ENCODE assay signal across 8 cellular contexts in genomic region chr14:100662850-100663527, GRCh38.
DNase-seq lines count a peak whose midpoint lies in the region; ATAC-seq and TF ChIP-seq lines count a peak whose summit lies in the region.

No MANE protein-coding gene starts in this region.

- peak; percentile 64 for ATAC-seq in upper lobe of right lung
- ATAC-seq in GM18505 (IDR thresholded peaks at IDR 0.05; ENCODE audit: unreplicated experiment): no peak

- H4K20me1 ChIP-seq in GM23248 (ENCODE audit: insufficient read depth): no peaks in the 10 kb centered on the region
- H4K20me1 ChIP-seq in OCI-LY7 (ENCODE audit: insufficient read depth, low read length): no peaks in the 10 kb centered on the region

- H3K9me3 ChIP-seq in GM23248 (ENCODE audit: low read depth) (no peaks in the 10 kb centered on the region), OCI-LY7 (ENCODE audit: low read length) (no peaks in the 10 kb centered on the region), neutrophil (no peaks in the 10 kb centered on the region), upper lobe of right lung (no peaks in the 10 kb centered on the region)

- H3K4me3 ChIP-seq in GM23248: peak overlapping the region; percentile 17; the same call in 1 of the 2 replicates
- no peak overlapping the region for H3K4me3 ChIP-seq in OCI-LY7 (ENCODE audit: low read depth, low read length, poor library complexity, severe bottlenecking)
- no peak overlapping the region for H3K4me3 ChIP-seq in fibroblast of pulmonary artery (replicated peaks; ENCODE audit: low read depth, low read length)
- H3K4me3 ChIP-seq in neutrophil (ENCODE audit: low read depth in 1 of 2, low read length in 1 of 2): no peak overlapping the region
- no peak overlapping the region for H3K4me3 ChIP-seq in upper lobe of right lung

- in situ Hi-C loops in GM23248 (cut with MboI): loop anchor here (10.0 kb wide), 1 partner anchor 962 kb away; no protein-coding TSS in a partner anchor

- H3K79me2 ChIP-seq in GM23248 (ENCODE audit: insufficient read depth) (no peaks in the 10 kb centered on the region), OCI-LY7 (ENCODE audit: insufficient read depth, low read depth, low read length) (no peaks in the 10 kb centered on the region)

- no TSS peak for BruUV-seq in OCI-LY7 (replicated peaks; lab: Mats Ljungman, UMichigan)

- H2AFZ ChIP-seq in GM23248: no peak overlapping the region
- peak overlapping the region; percentile 83 for H2AFZ ChIP-seq in OCI-LY7 (ENCODE audit: low read length)

- H3K4me1 ChIP-seq in GM23248 (ENCODE audit: insufficient read depth): peaks cover 4% of the 10 kb centered on the region; the same call in 1 of the 2 replicates
- no peaks in the 10 kb centered on the region for H3K4me1 ChIP-seq in OCI-LY7 (ENCODE audit: insufficient read depth, low read length, poor library complexity, severe bottlenecking)
- peaks cover 10 to 14% of the 10 kb centered on the region in 2 experiments for H3K4me1 ChIP-seq in neutrophil (ENCODE audit: control insufficient read depth in 1 of 2, insufficient read depth in 1 of 2, low read depth in 1 of 2, low read length in 1 of 2)
- peaks cover 10% of the 10 kb centered on the region for H3K4me1 ChIP-seq in upper lobe of right lung

- POLR2A ChIA-PET in OCI-LY7 (lab: Charles Lee): no interaction called here

- TF ChIP-seq POLR2A in GM18505 (IDR thresholded peaks at IDR 0.05; ENCODE audit: borderline replicate concordance, extremely low read depth, insufficient read depth, insufficient read length): no peak

- 29 to 31% methylated on average over 15 of the region's 15 CpGs for WGBS in GM23248 (ENCODE audit: low coverage in 1 of 2, low lambda C conversion rate in 2 of 2, missing lambda C conversion rate in 2 of 2), 2 experiments

- H3K4me2 ChIP-seq in GM23248 (ENCODE audit: unreplicated experiment) (peak overlapping the region; percentile 42), OCI-LY7 (ENCODE audit: low read length) (no peak overlapping the region)

- CTCF ChIA-PET in OCI-LY7 (lab: Charles Lee; ENCODE audit: unreplicated experiment): interaction anchor here (0.6 kb wide), 1 partner anchor 278 kb away, joined by 3 read pairs; no protein-coding TSS in a partner anchor

- TF ChIP-seq CTCF in OCI-LY7 (conservative IDR thresholded peaks at IDR 0.05; ENCODE audit: low read length) (peak; percentile 98), fibroblast of pulmonary artery (IDR thresholded peaks at IDR 0.05; ENCODE audit: low read length, missing control alignments) (peak; percentile 94), neutrophil (IDR thresholded peaks at IDR 0.05) (peak; percentile 95), upper lobe of right lung (IDR thresholded peaks at IDR 0.05) (peak; percentile 95)

- H3K36me3 ChIP-seq in GM23248 (ENCODE audit: low read depth) (no peaks in the 10 kb centered on the region), OCI-LY7 (ENCODE audit: insufficient read depth, low read length) (no peaks in the 10 kb centered on the region), neutrophil (no peaks in the 10 kb centered on the region), upper lobe of right lung (no peaks in the 10 kb centered on the region)

- H3F3A ChIP-seq in GM23248 (ENCODE audit: insufficient read depth): peaks cover 5% of the 10 kb centered on the region; the same call in 1 of the 2 replicates

- no peaks in the 10 kb centered on the region for H3K9me2 ChIP-seq in GM23248 (ENCODE audit: insufficient read depth)
- H3K9me2 ChIP-seq in OCI-LY7 (ENCODE audit: insufficient read depth, low read length): no peaks in the 10 kb centered on the region

- no peak overlapping the region for H3K9ac ChIP-seq in GM23248

- peaks cover 15% of the 10 kb centered on the region for H3K27me3 ChIP-seq in GM23248 (replicated peaks; ENCODE audit: insufficient read depth)
- H3K27me3 ChIP-seq in neutrophil: no peaks in the 10 kb centered on the region
- H3K27me3 ChIP-seq in upper lobe of right lung: peaks cover 16% of the 10 kb centered on the region

- intact Hi-C loops in OCI-LY7 (cut with micrococcal nuclease; ENCODE audit: unreplicated experiment) (no loop called here), upper lobe of right lung (cut with DNase I) (no loop called here)

- DNase-seq in C1 segment of cervical spinal cord (lab: John Stamatoyannopoulos, UW) (peak in 8 of 14 donors; percentile 2 to 63 (median 15)), GM23248 (peak; percentile 73), OCI-LY7 (ENCODE audit: low spot score) (peak; percentile 65), fibroblast of pulmonary artery (ENCODE audit: low read depth) (peak; percentile 75), upper lobe of right lung (peak; percentile 79)
- peak; percentile 76 to 80 for DNase-seq in activated T-cell treated with anti-CD3 and anti-CD28 coated beads, Interleukin-2, amount 50 U/mL, for 48 hours

- H3K27ac ChIP-seq in GM23248 (no peak overlapping the region), OCI-LY7 (ENCODE audit: low read depth, low read length, poor library complexity, severe bottlenecking) (no peak overlapping the region), neutrophil (peak overlapping the region; percentile 31), upper lobe of right lung (no peak overlapping the region)

Comparison
In these comparisons a context has a peak if more than half of its experiments do, and no peak if none do; other contexts are left out.
1. DNase-seq: peak in every context shown above with its lines; median percentile 79 in upper lobe of right lung; 78 in activated T-cell treated with anti-CD3 and anti-CD28 coated beads, Interleukin-2, amount 50 U/mL, for 48 hours; 75 in fibroblast of pulmonary artery; 73 in GM23248; 65 in OCI-LY7; 15 in C1 segment of cervical spinal cord.